In the genomic region with DNA sequence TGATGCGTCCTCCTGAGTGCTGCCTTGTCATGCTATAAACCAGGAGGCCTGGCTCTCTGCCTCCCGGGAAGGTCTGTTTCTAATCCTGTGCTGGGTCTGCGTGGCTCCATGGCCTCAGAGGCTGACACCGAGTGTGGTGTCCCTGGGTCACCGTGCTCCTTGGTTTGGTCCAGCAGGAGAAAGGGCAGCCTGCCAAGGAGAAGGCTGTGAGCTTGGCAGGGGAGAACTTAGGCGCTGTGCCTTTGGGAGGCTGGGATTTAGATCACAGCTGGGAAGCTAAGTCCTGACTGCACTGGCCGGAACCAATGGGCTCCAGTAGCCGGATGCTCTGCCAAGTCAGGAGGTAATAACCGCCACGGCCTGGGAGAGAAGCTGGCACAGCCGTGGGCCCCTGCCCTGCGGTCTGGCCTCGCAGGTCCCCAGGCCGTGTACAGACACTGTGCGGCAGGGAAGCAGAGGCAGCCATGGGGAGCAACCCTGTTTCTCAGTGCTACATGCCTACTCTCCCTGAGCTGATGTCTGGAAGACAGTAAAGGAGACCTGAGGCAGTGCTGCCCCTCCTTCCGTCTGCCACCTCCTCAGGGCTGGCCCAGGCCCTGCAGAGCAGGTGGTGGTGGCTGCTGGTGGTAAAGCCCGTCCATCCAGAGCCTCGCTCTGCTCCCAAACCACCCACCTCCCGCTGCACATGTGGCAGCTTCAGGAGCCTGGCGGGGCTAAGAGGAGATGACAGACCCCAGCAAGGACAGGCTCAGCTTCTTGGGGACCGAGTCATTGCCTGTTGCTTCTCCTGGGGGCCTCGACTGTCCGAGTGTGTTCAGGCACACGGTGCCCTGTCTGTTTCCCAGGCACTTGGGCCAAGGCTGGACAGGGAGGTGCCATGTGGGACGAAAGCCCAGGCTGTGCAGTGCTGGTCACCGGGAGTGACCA, we compare ENCODE assay signal across 8 cellular contexts. TPM values are rescaled to one million over a fixed set of nuclear protein-coding genes. Genes with fewer than 3 reads are reported as not detected.
A peak's percentile ranks its signal among the peaks of the same experiment; 100 is the strongest.
DNase-seq lines count a peak whose midpoint lies in the region; ATAC-seq, FAIRE-seq and TF ChIP-seq lines count a peak whose summit lies in the region.

No MANE protein-coding gene starts in this region.

- H3K9me3 Mint-ChIP-seq in activated CD4-positive, alpha-beta T cell treated with anti-CD3 and anti-CD28 coated beads for 36 hours (ENCODE audit: low read depth): no peaks in the 10 kb centered on the region
- no peaks in the 10 kb centered on the region for H3K9me3 Mint-ChIP-seq in effector memory CD8-positive, alpha-beta T cell
- H3K9me3 Mint-ChIP-seq in endothelial cell (ENCODE audit: unreplicated experiment): no peaks in the 10 kb centered on the region

- H4K20me1 ChIP-seq in HepG2 (ENCODE audit: insufficient read depth, low read length): no peaks in the 10 kb centered on the region

- no peak overlapping the region for H3K27ac Mint-ChIP-seq in activated CD4-positive, alpha-beta T cell treated with anti-CD3 and anti-CD28 coated beads for 36 hours
- no peak overlapping the region for H3K27ac Mint-ChIP-seq in effector memory CD8-positive, alpha-beta T cell
- H3K27ac Mint-ChIP-seq in endothelial cell (ENCODE audit: unreplicated experiment): no peak overlapping the region

- intact Hi-C loops in HepG2 (cut with micrococcal nuclease; ENCODE audit: unreplicated experiment): no loop called here
- intact Hi-C loops in activated CD4-positive, alpha-beta T cell treated with anti-CD3 and anti-CD28 coated beads for 36 hours (cut with DNase I, micrococcal nuclease): no loop called here

- peak; percentile 36 for DNase-seq in dedifferentiated amniotic fluid mesenchymal stem cell (ENCODE audit: extremely low spot score)
- DNase-seq in HepG2 (ENCODE audit: low spot score): no peak
- peak; percentile 82 for DNase-seq in thoracic aorta (ENCODE audit: low spot score)
- DNase-seq in activated CD4-positive, alpha-beta T cell treated with anti-CD3 and anti-CD28 coated beads for 36 hours: no peak
- no peak for DNase-seq in RWPE1 (ENCODE audit: low spot score)
- no peak for DNase-seq in effector memory CD8-positive, alpha-beta T cell
- DNase-seq in endothelial cell (ENCODE audit: low spot score): no peak

- no peaks in the 10 kb centered on the region for H3K36me3 Mint-ChIP-seq in activated CD4-positive, alpha-beta T cell treated with anti-CD3 and anti-CD28 coated beads for 36 hours (ENCODE audit: low read depth)
- H3K36me3 Mint-ChIP-seq in effector memory CD8-positive, alpha-beta T cell (ENCODE audit: insufficient read depth): peaks cover 12% of the 10 kb centered on the region
- H3K36me3 Mint-ChIP-seq in endothelial cell (ENCODE audit: low read depth, unreplicated experiment): no peaks in the 10 kb centered on the region

- 50% methylated on average over 2 of the region's 26 CpGs for WGBS in HepG2 (ENCODE audit: low lambda C conversion rate)

- H3K36me3 ChIP-seq in HepG2 (replicated peaks in 1 of 2; ENCODE audit: control insufficient read depth in 1 of 2, insufficient read depth in 2 of 2, low read length in 2 of 2) (no peaks in the 10 kb centered on the region), thoracic aorta (no peaks in the 10 kb centered on the region)

- no peak overlapping the region for H3K4me2 ChIP-seq in HepG2 (ENCODE audit: low read depth, low read length)

- no peak for FAIRE-seq in HepG2 (lab: Jason Lieb, UNC)

- POLR2A ChIA-PET in HepG2 (lab: Yijun Ruan, JAX) (no interaction called here), RWPE1 (lab: Yijun Ruan, JAX; ENCODE audit: low non-redundant PET) (no interaction called here)
- POLR2A ChIA-PET in activated CD4-positive, alpha-beta T cell treated with anti-CD3 and anti-CD28 coated beads for 36 hours (lab: Charles Lee): no interaction called here

- ATAC-seq in HepG2: peak; percentile 33
- ATAC-seq in thoracic aorta (ENCODE audit: insufficient number of reproducible peaks, low FRiP score, low read depth): peak; percentile 79
- ATAC-seq in activated CD4-positive, alpha-beta T cell treated with anti-CD3 and anti-CD28 coated beads for 36 hours: no peak
- no peak for ATAC-seq in effector memory CD8-positive, alpha-beta T cell (replicated peaks)

- no peak overlapping the region for H3K9ac ChIP-seq in HepG2 (ENCODE audit: insufficient read depth, low read depth, low read length)

- H3K4me3 ChIP-seq in HepG2 (replicated peaks in 1 of 3; ENCODE audit: insufficient read depth in 1 of 3, low read depth in 2 of 3, low read length in 3 of 3) (no peak overlapping the region), thoracic aorta (no peak overlapping the region)

- TF ChIP-seq EP300 in Ishikawa (IDR thresholded peaks at IDR 0.05; ENCODE audit: borderline replicate concordance) (peak; percentile 90), HepG2 (IDR thresholded peaks at IDR 0.05; ENCODE audit: low read depth in 2 of 2, low read length in 2 of 2) (no peak), HepG2 (CRISPR knock-in tag; IDR thresholded peaks at IDR 0.05; ENCODE audit: borderline replicate concordance) (no peak)

- CTCF ChIA-PET in HepG2 (lab: Yijun Ruan, JAX; ENCODE audit: low intra/inter-chr PET ratio, low total read pairs): no interaction called here
- CTCF ChIA-PET in activated CD4-positive, alpha-beta T cell treated with anti-CD3 and anti-CD28 coated beads for 36 hours (lab: Charles Lee): no interaction called here
- CTCF ChIA-PET in RWPE1 (lab: Yijun Ruan, JAX): interaction anchor here (0.6 kb wide), 1 partner anchor 348 kb away, joined by 3 read pairs; no protein-coding TSS in a partner anchor

- H3K9me3 ChIP-seq in HepG2 (ENCODE audit: low read length) (no peaks in the 10 kb centered on the region), thoracic aorta (no peaks in the 10 kb centered on the region)

- H3K27me3 ChIP-seq in HepG2 (ENCODE audit: control insufficient read depth in 1 of 2, insufficient read depth in 2 of 2, low read length in 2 of 2) (peaks cover 8 to 46% of the 10 kb centered on the region in 2 experiments), thoracic aorta (replicated peaks; ENCODE audit: insufficient read depth) (no peaks in the 10 kb centered on the region)

- peaks cover 4% of the 10 kb centered on the region for H3K27me3 Mint-ChIP-seq in activated CD4-positive, alpha-beta T cell treated with anti-CD3 and anti-CD28 coated beads for 36 hours
- H3K27me3 Mint-ChIP-seq in effector memory CD8-positive, alpha-beta T cell: peaks cover 36 to 47% of the 10 kb centered on the region in 2 donors
- H3K27me3 Mint-ChIP-seq in endothelial cell (ENCODE audit: unreplicated experiment): peaks cover 2% of the 10 kb centered on the region

- H3K4me1 ChIP-seq in HepG2 (ENCODE audit: insufficient read depth, low read length) (no peaks in the 10 kb centered on the region), thoracic aorta (ENCODE audit: control insufficient read depth in 1 of 2, low read depth in 2 of 2) (peaks cover 7 to 37% of the 10 kb centered on the region in 2 donors)

- no peaks in the 10 kb centered on the region for H3K79me2 ChIP-seq in HepG2 (ENCODE audit: insufficient read depth, low read length)

- H3K4me3 Mint-ChIP-seq in activated CD4-positive, alpha-beta T cell treated with anti-CD3 and anti-CD28 coated beads for 36 hours: no peak overlapping the region
- H3K4me3 Mint-ChIP-seq in effector memory CD8-positive, alpha-beta T cell: no peak overlapping the region
- H3K4me3 Mint-ChIP-seq in endothelial cell (ENCODE audit: unreplicated experiment): no peak overlapping the region

- TF ChIP-seq RAD21 in Ishikawa (IDR thresholded peaks at IDR 0.05; ENCODE audit: low read depth): 0 out of 2 replicates have a peak, but pooled peaks have one; percentile 10
- no peak for TF ChIP-seq RAD21 in HepG2 (CRISPR knock-in tag; IDR thresholded peaks at IDR 0.05)

- BruUV-seq in HepG2 (replicated peaks; lab: Mats Ljungman, UMichigan): no TSS peak

- no peak for TF ChIP-seq POLR2A in HepG2 (IDR thresholded peaks at IDR 0.05; ENCODE audit: insufficient read depth in 1 of 2, low read depth in 2 of 2, low read length in 2 of 2)

- peaks cover 11% of the 10 kb centered on the region for H3K4me1 Mint-ChIP-seq in activated CD4-positive, alpha-beta T cell treated with anti-CD3 and anti-CD28 coated beads for 36 hours
- H3K4me1 Mint-ChIP-seq in effector memory CD8-positive, alpha-beta T cell (ENCODE audit: low read depth in 2 of 2): peaks cover 0 to 15% of the 10 kb centered on the region in 2 donors
- H3K4me1 Mint-ChIP-seq in endothelial cell (ENCODE audit: unreplicated experiment): no peaks in the 10 kb centered on the region

- in situ Hi-C loops in HepG2 (cut with HindIII; ENCODE audit: extremely low pct_ligation_motif_present, low pct_unique_long_range_greater_than_20kb): no loop called here

- H2AFZ ChIP-seq in HepG2 (ENCODE audit: low read length): no peak overlapping the region

- H3K27ac ChIP-seq in HepG2 (ENCODE audit: extremely low read length, insufficient read depth, low read length) (no peak overlapping the region), thoracic aorta (peak overlapping the region; percentile 84 to 89), RWPE1 (no peak overlapping the region)

- TF ChIP-seq CTCF in HepG2 (CRISPR knock-in tag; IDR thresholded peaks at IDR 0.05) (no peak), thoracic aorta (IDR thresholded peaks at IDR 0.05) (no peak), RWPE1 (conservative IDR thresholded peaks at IDR 0.05; ENCODE audit: low read depth) (no peak), endothelial cell (IDR thresholded peaks at IDR 0.05; ENCODE audit: unreplicated experiment) (no peak)

RNA-seq across cellular contexts. Expression of a gene that starts 44.9 kb away (rescaled TPM):
- total RNA-seq in HepG2 (2016; rRNA removed; fragmentation: Illumina TruSeq; extraction: Trizol): not detected in 2 replicates
- total RNA-seq in HepG2 (2016; cell fraction: cytosol; rRNA removed; fragmentation: Illumina TruSeq; extraction: Trizol; ENCODE audit: low read depth): not detected in 2 replicates
- not detected in 2 replicates for total RNA-seq in HepG2 (2016; cell fraction: insoluble cytoplasmic fraction; rRNA removed; fragmentation: Illumina TruSeq; extraction: Trizol)
- total RNA-seq in HepG2 (2016; cell fraction: membrane; rRNA removed; fragmentation: Illumina TruSeq; extraction: Trizol): not detected in 2 replicates
- not detected in 2 replicates for total RNA-seq in HepG2 (2016; cell fraction: nucleus; rRNA removed; fragmentation: Illumina TruSeq; extraction: Trizol)
- 0.01 TPM in 1 of 2 replicates, not detected in the other for polyA plus RNA-seq in HepG2 (2011; rRNA removed)
- not detected in 2 replicates for polyA plus RNA-seq in HepG2 (2011; cell fraction: cytosol; rRNA removed)
- polyA plus RNA-seq in HepG2 (2011; cell fraction: nucleus; rRNA removed): 0.03 TPM in 1 of 2 replicates, not detected in the other
- not detected in 2 replicates for polyA plus RNA-seq in HepG2 (2012)
- not detected in 2 replicates for polyA plus RNA-seq in HepG2 (2016; cell fraction: cytosol; fragmentation: Illumina TruSeq; extraction: Trizol; ENCODE audit: low read depth)
- polyA plus RNA-seq in HepG2 (2016; cell fraction: insoluble cytoplasmic fraction; fragmentation: Illumina TruSeq; extraction: Trizol; ENCODE audit: low read depth): not detected in 2 replicates
- not detected in 2 replicates for polyA plus RNA-seq in HepG2 (2016; cell fraction: membrane; fragmentation: Illumina TruSeq; extraction: Trizol; ENCODE audit: low read depth)
- not detected in 2 replicates for polyA plus RNA-seq in HepG2 (2016; cell fraction: nucleus; fragmentation: Illumina TruSeq; extraction: Trizol; ENCODE audit: insufficient read depth, low read depth)
- polyA minus RNA-seq in HepG2 (2011; rRNA and poly(A)+ RNA removed; ENCODE audit: low replicate concordance): 1.9 TPM in 1 of 2 replicates, not detected in the other
- not detected in 2 replicates for polyA minus RNA-seq in HepG2 (2011; cell fraction: cytosol; rRNA and poly(A)+ RNA removed)
- polyA minus RNA-seq in HepG2 (2011; cell fraction: nucleus; rRNA and poly(A)+ RNA removed): 0.13 TPM in 1 of 2 replicates, not detected in the other
- total RNA-seq in thoracic aorta: 1 to 10 TPM; 1.1 TPM
- 1 to 10 TPM; 1.6 to 2.2 TPM for total RNA-seq in activated CD4-positive, alpha-beta T cell treated with anti-CD3 and anti-CD28 coated beads for 36 hours
- total RNA-seq in endothelial cell (ENCODE audit: unreplicated experiment): 1.5 TPM

Comparison
In these comparisons a context has a peak if more than half of its experiments do, and no peak if none do; other contexts are left out.
1. DNase-seq: peak in dedifferentiated amniotic fluid mesenchymal stem cell (single experiment) and thoracic aorta (single experiment); none in HepG2 (single experiment), activated CD4-positive, alpha-beta T cell treated with anti-CD3 and anti-CD28 coated beads for 36 hours (single experiment), RWPE1 (single experiment), effector memory CD8-positive, alpha-beta T cell (0 of 3) and endothelial cell (single experiment).
2. ATAC-seq: peak in HepG2 (single experiment) and thoracic aorta (single experiment); none in activated CD4-positive, alpha-beta T cell treated with anti-CD3 and anti-CD28 coated beads for 36 hours (single experiment) and effector memory CD8-positive, alpha-beta T cell (single experiment).
3. H3K27ac ChIP-seq: peak in thoracic aorta (2 of 2); none in HepG2 (single experiment) and RWPE1 (single experiment).